In the genomic region with DNA sequence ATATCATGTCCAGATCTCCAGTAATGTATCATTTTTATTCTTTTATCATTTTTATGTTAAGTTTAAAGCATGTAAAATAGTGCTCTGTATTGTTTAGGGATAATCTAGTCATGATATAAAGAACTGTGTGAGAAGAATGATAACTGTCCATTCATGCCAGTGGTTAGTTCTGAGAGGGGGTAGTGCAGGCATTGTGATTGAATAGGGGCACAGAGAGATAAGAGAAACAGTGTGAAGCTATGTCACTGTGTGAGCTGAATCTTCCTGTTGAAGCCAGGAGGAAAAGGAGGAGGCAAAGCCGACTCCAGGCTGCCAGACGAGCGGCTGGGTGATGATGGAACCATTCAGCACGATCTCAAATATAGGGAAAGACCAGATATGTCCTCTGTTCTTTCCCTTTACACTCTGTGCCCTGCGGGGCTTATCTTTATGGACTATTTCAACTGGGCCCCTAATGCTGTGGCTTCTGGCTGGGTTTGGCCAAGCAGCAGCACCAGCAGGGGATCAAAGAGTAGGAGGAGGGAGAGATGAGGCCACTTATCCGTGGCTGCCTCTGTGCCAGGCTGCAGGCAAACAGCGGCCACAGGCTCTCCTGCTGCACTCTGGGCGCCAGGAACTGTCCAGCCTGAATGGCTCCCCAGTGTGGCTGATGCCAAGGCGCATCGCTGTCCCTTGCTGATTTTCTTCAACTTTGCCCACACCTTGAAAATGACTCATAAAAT, we compare ENCODE assay signal across 12 cellular contexts.
A peak's percentile ranks its signal among the peaks of the same experiment; 100 is the strongest.
DNase-seq lines count a peak whose midpoint lies in the region; ATAC-seq and TF ChIP-seq lines count a peak whose summit lies in the region.
"Had no signal": no experiment of that assay in that cellular context is flagged by ENCODE, and none has a peak within 500 bp of the region (broad histone marks: within the 10 kb centered on the region; RNA-seq: fewer than 3 reads in every experiment).

No MANE protein-coding gene starts in this region.

- H3K36me3 Mint-ChIP-seq in activated CD8-positive, alpha-beta T cell treated with anti-CD3 and anti-CD28 coated beads for 36 hours (ENCODE audit: low read depth): no peaks in the 10 kb centered on the region
- no peaks in the 10 kb centered on the region for H3K36me3 Mint-ChIP-seq in activated CD8-positive, alpha-beta T cell treated with anti-CD3 and anti-CD28 coated beads, Interleukin-2, amount 10 ng/mL, durations not matched to agents 7 days and 5 days (ENCODE audit: low read depth)

- no peak overlapping the region for H3K4me3 Mint-ChIP-seq in activated CD8-positive, alpha-beta T cell treated with anti-CD3 and anti-CD28 coated beads for 36 hours
- H3K4me3 Mint-ChIP-seq in activated CD8-positive, alpha-beta T cell treated with anti-CD3 and anti-CD28 coated beads, Interleukin-2, amount 10 ng/mL, durations not matched to agents 7 days and 5 days: no peak overlapping the region

- no peak overlapping the region for H3K27ac Mint-ChIP-seq in activated CD8-positive, alpha-beta T cell treated with anti-CD3 and anti-CD28 coated beads for 36 hours
- no peak overlapping the region for H3K27ac Mint-ChIP-seq in activated CD8-positive, alpha-beta T cell treated with anti-CD3 and anti-CD28 coated beads, Interleukin-2, amount 10 ng/mL, durations not matched to agents 7 days and 5 days

- no peaks in the 10 kb centered on the region for H4K20me1 ChIP-seq in PC-3 (ENCODE audit: low read length)

- H3K27ac ChIP-seq in PC-3 (ENCODE audit: low read length) (no peak overlapping the region), epithelial cell of prostate (no peak overlapping the region), testis (no peak overlapping the region)
- H3K27ac ChIP-seq: psoas muscle, VCaP had no signal

- H3K4me1 ChIP-seq in PC-3 (ENCODE audit: insufficient read depth, low read length) (peaks cover 14% of the 10 kb centered on the region), testis (no peaks in the 10 kb centered on the region)
- H3K4me1 ChIP-seq: psoas muscle had no signal

- no peak overlapping the region for H3K4me3 ChIP-seq in PC-3 (ENCODE audit: low read length)
- no peak overlapping the region for H3K4me3 ChIP-seq in testis
- H3K4me3 ChIP-seq: psoas muscle had no signal

- no peak for ATAC-seq in activated CD8-positive, alpha-beta T cell treated with anti-CD3 and anti-CD28 coated beads for 36 hours
- no peak for ATAC-seq in activated CD8-positive, alpha-beta T cell treated with anti-CD3 and anti-CD28 coated beads, Interleukin-2, amount 10 ng/mL, durations not matched to agents 7 days and 5 days
- ATAC-seq in PC-3 (peak; percentile 100), GM18870 (IDR thresholded peaks at IDR 0.05; ENCODE audit: unreplicated experiment) (no peak)
- ATAC-seq: left ventricle myocardium superior, psoas muscle had no signal

- no peaks in the 10 kb centered on the region for H3K27me3 Mint-ChIP-seq in activated CD8-positive, alpha-beta T cell treated with anti-CD3 and anti-CD28 coated beads for 36 hours
- H3K27me3 Mint-ChIP-seq in activated CD8-positive, alpha-beta T cell treated with anti-CD3 and anti-CD28 coated beads, Interleukin-2, amount 10 ng/mL, durations not matched to agents 7 days and 5 days (ENCODE audit: low read depth): peaks cover 22% of the 10 kb centered on the region

- H3K36me3 ChIP-seq in PC-3 (ENCODE audit: low read depth, low read length): no peaks in the 10 kb centered on the region
- no peaks in the 10 kb centered on the region for H3K36me3 ChIP-seq in testis (ENCODE audit: low read depth, missing control alignments)

- DNase-seq in activated CD8-positive, alpha-beta T cell treated with anti-CD3 and anti-CD28 coated beads for 36 hours: peak; percentile 6
- DNase-seq in activated CD8-positive, alpha-beta T cell treated with anti-CD3 and anti-CD28 coated beads, Interleukin-2, amount 10 ng/mL, durations not matched to agents 7 days and 5 days: no peak
- DNase-seq in PC-3: peak; percentile 83
- DNase-seq in epithelial cell of prostate (ENCODE audit: low read depth, low spot score): peak; percentile 36
- peak; percentile 26 for DNase-seq in testis
- DNase-seq in effector CD8-positive, alpha-beta T cell (lab: John Stamatoyannopoulos, UW): no peak
- no peak for DNase-seq in 8988T
- DNase-seq: KG1, left ventricle myocardium superior, psoas muscle had no signal

- H3K4me1 Mint-ChIP-seq in activated CD8-positive, alpha-beta T cell treated with anti-CD3 and anti-CD28 coated beads for 36 hours (ENCODE audit: low read depth): no peaks in the 10 kb centered on the region
- H3K4me1 Mint-ChIP-seq in activated CD8-positive, alpha-beta T cell treated with anti-CD3 and anti-CD28 coated beads, Interleukin-2, amount 10 ng/mL, durations not matched to agents 7 days and 5 days (ENCODE audit: low read depth): no peaks in the 10 kb centered on the region

- no peak for TF ChIP-seq POLR2A in testis (IDR thresholded peaks at IDR 0.05)

- H3F3A ChIP-seq in PC-3 (ENCODE audit: low read length, unreplicated experiment): no peaks in the 10 kb centered on the region

- 58 to 75% methylated on average over 10 of the region's 10 CpGs for WGBS in testis, 2 donors

- no TSS peak for BruUV-seq in PC-3 (replicated peaks; lab: Mats Ljungman, UMichigan)

- H3K9me3 ChIP-seq in PC-3 (ENCODE audit: low read length) (no peaks in the 10 kb centered on the region), testis (no peaks in the 10 kb centered on the region)
- H3K9me3 ChIP-seq: psoas muscle had no signal

- no peak for TF ChIP-seq CTCF in activated CD8-positive, alpha-beta T cell treated with anti-CD3 and anti-CD28 coated beads for 36 hours (IDR thresholded peaks at IDR 0.05)
- TF ChIP-seq CTCF in PC-3 (conservative IDR thresholded peaks at IDR 0.05; ENCODE audit: low read depth, low read length) (no peak), testis (IDR thresholded peaks at IDR 0.05) (no peak)

- no peaks in the 10 kb centered on the region for H3K79me2 ChIP-seq in PC-3 (ENCODE audit: low read length)

- peak overlapping the region; percentile 55 for H3K4me2 ChIP-seq in PC-3 (ENCODE audit: low read length)

- POLR2A ChIA-PET in activated CD8-positive, alpha-beta T cell treated with anti-CD3 and anti-CD28 coated beads for 36 hours (lab: Charles Lee): no interaction called here
- POLR2A ChIA-PET in activated CD8-positive, alpha-beta T cell treated with anti-CD3 and anti-CD28 coated beads, Interleukin-2, amount 10 ng/mL, durations not matched to agents 7 days and 5 days (lab: Charles Lee): no interaction called here
- POLR2A ChIA-PET in PC-3 (lab: Charles Lee; ENCODE audit: unreplicated experiment): interaction anchor here (0.6 kb wide), 2 partner anchors 244 to 1872 kb away, joined by 3 to 4 read pairs; no protein-coding TSS in a partner anchor

- no peaks in the 10 kb centered on the region for H3K9me3 Mint-ChIP-seq in activated CD8-positive, alpha-beta T cell treated with anti-CD3 and anti-CD28 coated beads for 36 hours
- no peaks in the 10 kb centered on the region for H3K9me3 Mint-ChIP-seq in activated CD8-positive, alpha-beta T cell treated with anti-CD3 and anti-CD28 coated beads, Interleukin-2, amount 10 ng/mL, durations not matched to agents 7 days and 5 days (ENCODE audit: insufficient read depth)

- no peaks in the 10 kb centered on the region for H3K9me2 ChIP-seq in PC-3 (replicated peaks; ENCODE audit: low read length)

- intact Hi-C loops in activated CD8-positive, alpha-beta T cell treated with anti-CD3 and anti-CD28 coated beads for 36 hours (cut with micrococcal nuclease): no loop called here
- intact Hi-C loops in PC-3 (cut with micrococcal nuclease): no loop called here
- intact Hi-C loops in testis (cut with DNase I; ENCODE audit: low total_unique reads): no loop called here

- H3K9ac ChIP-seq in PC-3 (ENCODE audit: low read length): no peak overlapping the region

- no peaks in the 10 kb centered on the region for H3K27me3 ChIP-seq in PC-3 (ENCODE audit: low read length)
- no peaks in the 10 kb centered on the region for H3K27me3 ChIP-seq in testis

- peak overlapping the region; percentile 37; the same call in 1 of the 2 replicates for H2AFZ ChIP-seq in PC-3 (ENCODE audit: low read length)

- CTCF ChIA-PET in activated CD8-positive, alpha-beta T cell treated with anti-CD3 and anti-CD28 coated beads for 36 hours (lab: Charles Lee): no interaction called here
- CTCF ChIA-PET in activated CD8-positive, alpha-beta T cell treated with anti-CD3 and anti-CD28 coated beads, Interleukin-2, amount 10 ng/mL, durations not matched to agents 7 days and 5 days (lab: Charles Lee): no interaction called here
- CTCF ChIA-PET in PC-3 (lab: Charles Lee): interaction anchor here (0.7 to 1.2 kb wide), 2 partner anchors 32 to 367 kb away, joined by 3 read pairs; no protein-coding TSS in a partner anchor

Comparison
In these comparisons a context has a peak if more than half of its experiments do, and no peak if none do; other contexts are left out.
1. DNase-seq: peak in activated CD8-positive, alpha-beta T cell treated with anti-CD3 and anti-CD28 coated beads for 36 hours (single experiment), PC-3 (single experiment), epithelial cell of prostate (single experiment) and testis (single experiment); none in activated CD8-positive, alpha-beta T cell treated with anti-CD3 and anti-CD28 coated beads, Interleukin-2, amount 10 ng/mL, durations not matched to agents 7 days and 5 days (single experiment), effector CD8-positive, alpha-beta T cell (single experiment) and 8988T (single experiment).